24 cellular contexts compared by ENCODE assay signal in the genomic region with DNA sequence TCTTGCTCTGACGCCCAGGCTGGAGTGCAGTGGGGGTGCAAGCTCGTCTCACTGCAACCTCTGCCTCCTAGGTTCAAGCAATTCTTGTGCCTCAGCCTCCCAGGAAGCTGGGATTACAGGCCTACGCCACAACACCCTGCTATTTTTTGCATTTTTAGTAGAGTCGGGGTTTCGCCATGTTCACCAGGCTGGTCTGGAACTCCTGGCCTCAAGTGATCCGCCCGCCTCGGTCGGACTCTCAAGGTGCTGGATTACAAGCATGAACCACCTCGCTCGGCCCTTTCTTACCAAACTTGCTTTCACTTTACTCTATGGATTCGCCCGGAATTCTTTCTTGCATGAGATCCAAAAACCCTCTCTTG.
"Had no signal": no experiment of that assay in that cellular context is flagged by ENCODE, and none has a peak within 500 bp of the region (broad histone marks: within the 10 kb centered on the region; RNA-seq: fewer than 3 reads in every experiment).

No MANE protein-coding gene starts in this region.

- H3K27ac Mint-ChIP-seq: activated CD8-positive, alpha-beta T cell treated with anti-CD3 and anti-CD28 coated beads for 36 hours; activated T-helper 17 cell treated with anti-CD3 and anti-CD28 coated beads, Interleukin-2, amount 50 U/mL, for 72 hours; nephron had no signal

- H3K4me3 Mint-ChIP-seq: activated CD8-positive, alpha-beta T cell treated with anti-CD3 and anti-CD28 coated beads for 36 hours; activated T-cell treated with anti-CD3 and anti-CD28 coated beads, Interleukin-2, amount 50 U/mL, for 4 hours; activated T-helper 17 cell treated with anti-CD3 and anti-CD28 coated beads, Interleukin-2, amount 50 U/mL, for 72 hours had no signal

- H3K36me3 ChIP-seq: breast epithelium, lower lobe of right lung, ovary, prostate gland, transverse colon, uterus had no signal

- H3K4me1 ChIP-seq: prostate gland had no signal

- DNase-seq: activated CD4-positive, alpha-beta T cell treated with anti-CD3 and anti-CD28 coated beads, Interleukin-2, amount 50 U/mL, for 1 hour; activated gamma-delta T cell treated with Interleukin-2 at 50 U/mL for 16 hours; activated T-cell treated with anti-CD3 and anti-CD28 coated beads, Interleukin-2, amount 50 U/mL, for 4 hours; effector CD4-positive, alpha-beta T cell; kidney glomerular epithelial cell; left lung; lower lobe of right lung; retina; testis; transverse colon had no signal

- H3K9me3 ChIP-seq: breast epithelium, left lung, lower lobe of right lung, ovary, prostate gland, testis, transverse colon, uterus had no signal

- H3K27ac ChIP-seq: breast epithelium, epithelial cell of prostate, left lung, lower lobe of right lung, ovary, prostate gland, skin epidermis, testis, uterus had no signal

- H3K27me3 ChIP-seq: breast epithelium, ovary, testis, transverse colon, uterus had no signal

- FAIRE-seq: endometrium, frontal cortex had no signal

- H3K4me3 ChIP-seq: breast epithelium, left lung, lower lobe of right lung, ovary, prostate gland, skin epidermis, testis, transverse colon, uterus had no signal

- H3K9me3 Mint-ChIP-seq: activated CD8-positive, alpha-beta T cell treated with anti-CD3 and anti-CD28 coated beads for 36 hours; activated naive CD4-positive, alpha-beta T cell treated with anti-CD3 and anti-CD28 coated beads, Interleukin-2, amount 50 U/mL, for 72 hours; activated T-cell treated with anti-CD3 and anti-CD28 coated beads, Interleukin-2, amount 50 U/mL, for 4 hours; activated T-helper 17 cell treated with anti-CD3 and anti-CD28 coated beads, Interleukin-2, amount 50 U/mL, for 72 hours; nephron had no signal

- ATAC-seq: activated CD8-positive, alpha-beta T cell treated with anti-CD3 and anti-CD28 coated beads for 36 hours; activated naive CD4-positive, alpha-beta T cell treated with anti-CD3 and anti-CD28 coated beads, Interleukin-2, amount 50 U/mL, for 72 hours; activated T-cell treated with anti-CD3 and anti-CD28 coated beads, Interleukin-2, amount 50 U/mL, for 4 hours; activated T-helper 17 cell treated with anti-CD3 and anti-CD28 coated beads, Interleukin-2, amount 50 U/mL, for 72 hours; left lung; lower lobe of right lung; sciatic nerve; stimulated activated naive CD8-positive, alpha-beta T cell treated with anti-CD3 and anti-CD28 coated beads, Interleukin-15, Interleukin-2, amounts not matched to agents 100 U/mL and 50 U/mL, for 24 hours had no signal
